ENCODE assay signal across 18 cellular contexts in genomic region chr1:116771997-116772647, GRCh38. TPM values are rescaled to one million over a fixed set of nuclear protein-coding genes. Genes with fewer than 3 reads are reported as not detected.
DNase-seq lines count a peak whose midpoint lies in the region; ATAC-seq and TF ChIP-seq lines count a peak whose summit lies in the region.
"Had no signal": no experiment of that assay in that cellular context is flagged by ENCODE, and none has a peak within 500 bp of the region (broad histone marks: within the 10 kb centered on the region; RNA-seq: fewer than 3 reads in every experiment).

No MANE protein-coding gene starts in this region.

- no peak for ATAC-seq in activated CD8-positive, alpha-beta T cell treated with anti-CD3 and anti-CD28 coated beads for 36 hours
- ATAC-seq in HG03342 (IDR thresholded peaks at IDR 0.05; ENCODE audit: unreplicated experiment) = no peak
- ATAC-seq: stimulated activated naive B cell treated with anti-CD40 and anti-IgM and Interleukin-4, amounts not matched to agents 10 μg/mL and 1 μg/mL and 100 μg/mL, for 72 hours had no signal

- no peaks in the 10 kb centered on the region for H3K27me3 Mint-ChIP-seq in activated naive CD4-positive, alpha-beta T cell treated with anti-CD3 and anti-CD28 coated beads, Interleukin-2, amount 50 U/mL, for 24 hours
- no peaks in the 10 kb centered on the region for H3K27me3 Mint-ChIP-seq in activated CD8-positive, alpha-beta T cell treated with anti-CD3 and anti-CD28 coated beads for 36 hours
- H3K27me3 Mint-ChIP-seq: stimulated activated naive B cell treated with anti-CD40 and anti-IgM and Interleukin-4, amounts not matched to agents 10 μg/mL and 1 μg/mL and 100 μg/mL, for 72 hours had no signal

- 79% methylated on average over 2 of the region's 2 CpGs for WGBS in thymus

- H3K4me1 ChIP-seq in effector memory CD4-positive, alpha-beta T cell (ENCODE audit: control insufficient read depth, insufficient read depth, low read length, poor library complexity, severe bottlenecking) = peaks cover 47% of the 10 kb centered on the region
- H3K4me1 ChIP-seq in thymus (ENCODE audit: control insufficient read depth, insufficient read depth, low read length) = peaks cover 47% of the 10 kb centered on the region
- H3K4me1 ChIP-seq: tibial artery had no signal

- peaks cover 10% of the 10 kb centered on the region for H3K9me3 Mint-ChIP-seq in activated naive CD4-positive, alpha-beta T cell treated with anti-CD3 and anti-CD28 coated beads, Interleukin-2, amount 50 U/mL, for 24 hours
- peaks cover 20% of the 10 kb centered on the region for H3K9me3 Mint-ChIP-seq in activated CD8-positive, alpha-beta T cell treated with anti-CD3 and anti-CD28 coated beads for 36 hours

- intact Hi-C loops in activated CD8-positive, alpha-beta T cell treated with anti-CD3 and anti-CD28 coated beads for 36 hours (cut with micrococcal nuclease) = no loop called here

- peak overlapping the region; percentile 100 for H3K27ac Mint-ChIP-seq in activated naive CD4-positive, alpha-beta T cell treated with anti-CD3 and anti-CD28 coated beads, Interleukin-2, amount 50 U/mL, for 24 hours
- H3K27ac Mint-ChIP-seq in activated CD8-positive, alpha-beta T cell treated with anti-CD3 and anti-CD28 coated beads for 36 hours = peak overlapping the region; percentile 99
- H3K27ac Mint-ChIP-seq: nephron progenitor cell; stimulated activated naive B cell treated with anti-CD40 and anti-IgM and Interleukin-4, amounts not matched to agents 10 μg/mL and 1 μg/mL and 100 μg/mL, for 72 hours had no signal

- TF ChIP-seq CTCF in activated CD8-positive, alpha-beta T cell treated with anti-CD3 and anti-CD28 coated beads for 36 hours (IDR thresholded peaks at IDR 0.05) = no peak

- H3K4me3 Mint-ChIP-seq in activated naive CD4-positive, alpha-beta T cell treated with anti-CD3 and anti-CD28 coated beads, Interleukin-2, amount 50 U/mL, for 24 hours = peak overlapping the region; percentile 81
- H3K4me3 Mint-ChIP-seq in activated CD8-positive, alpha-beta T cell treated with anti-CD3 and anti-CD28 coated beads for 36 hours = peak overlapping the region; percentile 39
- H3K4me3 Mint-ChIP-seq: nephron progenitor cell; stimulated activated naive B cell treated with anti-CD40 and anti-IgM and Interleukin-4, amounts not matched to agents 10 μg/mL and 1 μg/mL and 100 μg/mL, for 72 hours had no signal

- POLR2A ChIA-PET in activated CD8-positive, alpha-beta T cell treated with anti-CD3 and anti-CD28 coated beads for 36 hours (lab: Charles Lee) = interaction anchor here (0.7 to 18.7 kb wide), 9 partner anchors 9 to 288 kb away, joined by 3 to 850 read pairs (median 54); partner anchors contain the start of genes CD2 and TTF2

- no peaks in the 10 kb centered on the region for H3K27me3 ChIP-seq in effector memory CD4-positive, alpha-beta T cell (replicated peaks; ENCODE audit: control insufficient read depth, insufficient read depth, low read length, poor library complexity, severe bottlenecking)
- H3K27me3 ChIP-seq in thymus (ENCODE audit: control insufficient read depth, insufficient read depth) = no peaks in the 10 kb centered on the region

- peak overlapping the region; percentile 16 for H3K27ac ChIP-seq in effector memory CD4-positive, alpha-beta T cell (ENCODE audit: insufficient read depth, low read length, poor library complexity, severe bottlenecking)
- H3K27ac ChIP-seq in thymus (ENCODE audit: low read depth) = peak overlapping the region; percentile 48
- H3K27ac ChIP-seq: RWPE1, tibial artery had no signal

- H3K36me3 Mint-ChIP-seq in activated naive CD4-positive, alpha-beta T cell treated with anti-CD3 and anti-CD28 coated beads, Interleukin-2, amount 50 U/mL, for 24 hours = peaks cover 33% of the 10 kb centered on the region
- peaks cover 77% of the 10 kb centered on the region for H3K36me3 Mint-ChIP-seq in activated CD8-positive, alpha-beta T cell treated with anti-CD3 and anti-CD28 coated beads for 36 hours (ENCODE audit: low read depth)

- CTCF ChIA-PET in activated CD8-positive, alpha-beta T cell treated with anti-CD3 and anti-CD28 coated beads for 36 hours (lab: Charles Lee) = interaction anchor here (0.6 to 12.5 kb wide), 11 partner anchors 8 to 284 kb away, joined by 3 to 167 read pairs (median 9); no protein-coding TSS in a partner anchor

- peaks cover 18% of the 10 kb centered on the region for H3K36me3 ChIP-seq in effector memory CD4-positive, alpha-beta T cell (ENCODE audit: control insufficient read depth, insufficient read depth, low read length)
- H3K36me3 ChIP-seq in thymus (ENCODE audit: control insufficient read depth, insufficient read depth) = peaks cover 19% of the 10 kb centered on the region
- H3K36me3 ChIP-seq: tibial artery had no signal

- H3K4me3 ChIP-seq in effector memory CD4-positive, alpha-beta T cell (ENCODE audit: insufficient read depth, low read depth, low read length, poor library complexity, severe bottlenecking) = no peak overlapping the region
- H3K4me3 ChIP-seq in thymus (ENCODE audit: low read length) = no peak overlapping the region
- H3K4me3 ChIP-seq: tibial artery had no signal

- H3K9me3 ChIP-seq in effector memory CD4-positive, alpha-beta T cell (ENCODE audit: control insufficient read depth, low read length) = no peaks in the 10 kb centered on the region
- H3K9me3 ChIP-seq in thymus (ENCODE audit: control insufficient read depth) = no peaks in the 10 kb centered on the region
- H3K9me3 ChIP-seq: tibial artery had no signal

- H3K4me1 Mint-ChIP-seq in activated naive CD4-positive, alpha-beta T cell treated with anti-CD3 and anti-CD28 coated beads, Interleukin-2, amount 50 U/mL, for 24 hours = peaks cover 81% of the 10 kb centered on the region
- peaks cover 77% of the 10 kb centered on the region for H3K4me1 Mint-ChIP-seq in activated CD8-positive, alpha-beta T cell treated with anti-CD3 and anti-CD28 coated beads for 36 hours (ENCODE audit: low read depth)

- DNase-seq in activated naive CD4-positive, alpha-beta T cell (lab: John Stamatoyannopoulos, UW) = no peak
- no peak for DNase-seq in activated CD8-positive, alpha-beta T cell treated with anti-CD3 and anti-CD28 coated beads for 36 hours
- no peak for DNase-seq in effector memory CD4-positive, alpha-beta T cell
- no peak for DNase-seq in SHP77 (lab: John Stamatoyannopoulos, UW)
- DNase-seq: activated CD4-positive, alpha-beta T cell treated with anti-CD3 and anti-CD28 coated beads, Interleukin-2, amount 50 U/mL, for 1 hour; activated effector memory CD4-positive, alpha-beta T cell treated with Interleukin-2 at 50 U/mL for 16 hours; GF-D8; NCI-H1436 treated with DMSO at 0.1 percent for 48 hours; NCI-H2171; NCI-H524 treated with DMSO at 0.1 percent for 48 hours; nephron progenitor cell; stimulated activated naive B cell treated with anti-CD40 and anti-IgM and Interleukin-4, amounts not matched to agents 10 μg/mL and 1 μg/mL and 100 μg/mL, for 72 hours; tibial artery had no signal

RNA-seq across cellular contexts. Expression of gene CD2, which starts 17.9 kb away (rescaled TPM):
- total RNA-seq in activated CD8-positive, alpha-beta T cell treated with anti-CD3 and anti-CD28 coated beads for 36 hours = 100 to 1,000 TPM; 217 to 220 TPM
- polyA plus RNA-seq in thymus = 244 TPM
- total RNA-seq: fibroblast of lung had no signal
- polyA plus RNA-seq: fibroblast of lung had no signal
